23 cellular contexts compared by ENCODE assay signal in the genomic region with DNA sequence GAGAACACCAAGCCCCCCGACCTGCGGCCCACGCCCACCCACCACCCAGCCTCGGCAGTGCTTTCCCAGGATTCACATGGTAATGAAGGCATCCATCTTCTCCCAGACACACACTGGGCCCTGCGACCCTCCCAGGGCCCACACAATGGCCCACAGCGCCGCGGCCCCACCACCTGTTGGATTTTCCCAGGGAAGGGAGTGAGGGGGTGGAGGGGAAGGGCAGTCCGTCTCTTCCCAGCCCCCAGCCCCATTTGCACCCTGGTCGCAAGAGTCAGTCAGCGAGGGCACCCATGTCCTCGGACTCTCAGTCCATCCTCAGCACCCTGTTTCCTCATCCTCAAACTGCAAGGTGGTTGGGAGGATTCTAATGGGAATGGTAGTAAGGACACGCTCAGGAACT. TPM values are rescaled to one million over a fixed set of nuclear protein-coding genes. Genes with fewer than 3 reads are reported as not detected.
DNase-seq lines count a peak whose midpoint lies in the region; ATAC-seq, FAIRE-seq and TF ChIP-seq lines count a peak whose summit lies in the region.
"Had no signal": no experiment of that assay in that cellular context is flagged by ENCODE, and none has a peak within 500 bp of the region (broad histone marks: within the 10 kb centered on the region; RNA-seq: fewer than 3 reads in every experiment).

No MANE protein-coding gene starts in this region.

- TF ChIP-seq CTCF in HepG2 (CRISPR knock-in tag; IDR thresholded peaks at IDR 0.05) (no peak), right lobe of liver (IDR thresholded peaks at IDR 0.05) (no peak), Panc1 (IDR thresholded peaks at IDR 0.05) (no peak)

- TF ChIP-seq RAD21 in HepG2 (CRISPR knock-in tag; IDR thresholded peaks at IDR 0.05) = no peak

- H3K9me3 ChIP-seq in HepG2 (ENCODE audit: low read length) (no peaks in the 10 kb centered on the region), right lobe of liver (no peaks in the 10 kb centered on the region), Panc1 (ENCODE audit: control insufficient read depth, insufficient read depth, low read depth, low read length) (no peaks in the 10 kb centered on the region)

- H2AFZ ChIP-seq in HepG2 (ENCODE audit: low read length) = no peak overlapping the region

- CTCF ChIA-PET in HepG2 (lab: Yijun Ruan, JAX; ENCODE audit: low intra/inter-chr PET ratio, low total read pairs) = interaction anchor here (2.3 kb wide), 1 partner anchor 31 kb away, joined by 12 read pairs; no protein-coding TSS in a partner anchor
- CTCF ChIA-PET in Panc1 (lab: Charles Lee) = interaction anchor here (0.6 kb wide), 1 partner anchor 29 kb away, joined by 7 read pairs; no protein-coding TSS in a partner anchor

- no peak for TF ChIP-seq POLR2A in HepG2 (IDR thresholded peaks at IDR 0.05; ENCODE audit: insufficient read depth in 1 of 2, low read depth in 2 of 2, low read length in 2 of 2)
- TF ChIP-seq POLR2A in right lobe of liver (IDR thresholded peaks at IDR 0.05) = no peak

- no peak overlapping the region for H3K27ac ChIP-seq in HepG2 (ENCODE audit: extremely low read length, insufficient read depth, low read length)
- no peak overlapping the region for H3K27ac ChIP-seq in right lobe of liver
- H3K27ac ChIP-seq in Panc1 (ENCODE audit: low read length) = peak overlapping the region; percentile 21; the same call in 1 of the 2 replicates
- H3K27ac ChIP-seq in mesendoderm (ENCODE audit: low read depth, low read length) = no peak overlapping the region

- no peaks in the 10 kb centered on the region for H3K36me3 ChIP-seq in HepG2 (replicated peaks in 1 of 2; ENCODE audit: control insufficient read depth in 1 of 2, insufficient read depth in 2 of 2, low read length in 2 of 2)
- no peaks in the 10 kb centered on the region for H3K36me3 ChIP-seq in right lobe of liver
- no peaks in the 10 kb centered on the region for H3K36me3 ChIP-seq in Panc1 (ENCODE audit: control insufficient read depth, insufficient read depth, low read length)
- no peaks in the 10 kb centered on the region for H3K36me3 ChIP-seq in mesendoderm (ENCODE audit: control insufficient read depth, insufficient read depth, low read length)

- H3K9ac ChIP-seq in HepG2 (ENCODE audit: insufficient read depth, low read depth, low read length) (no peak overlapping the region), mesendoderm (ENCODE audit: low read length) (no peak overlapping the region)

- no peak overlapping the region for H2AK5ac ChIP-seq in mesendoderm (ENCODE audit: low read length)

- POLR2A ChIA-PET in HepG2 (lab: Yijun Ruan, JAX) (interaction anchor here (12.7 kb wide), 1 partner anchor 24 kb away, joined by 362 read pairs; a partner anchor contains a TSS), Panc1 (lab: Charles Lee) (no interaction called here)

- H2BK120ac ChIP-seq in mesendoderm (ENCODE audit: low read depth, low read length) = peak overlapping the region; percentile 8

- 93% methylated on average over 13 of the region's 13 CpGs for WGBS in HepG2 (ENCODE audit: low lambda C conversion rate)
- WGBS in right lobe of liver (ENCODE audit: insufficient coverage, low coverage, low lambda C conversion rate, missing lambda C conversion rate) = 86% methylated on average over 1 of the region's 13 CpGs
- no CpG with 5 or more reads among the region's 13 CpGs for WGBS in mesendoderm (ENCODE audit: extremely low coverage, insufficient coverage, low lambda C conversion rate)

- no peak for TF ChIP-seq EP300 in HepG2 (IDR thresholded peaks at IDR 0.05; ENCODE audit: low read depth in 2 of 2, low read length in 2 of 2)
- no peak for TF ChIP-seq EP300 in HepG2 (CRISPR knock-in tag; IDR thresholded peaks at IDR 0.05; ENCODE audit: borderline replicate concordance)

- no peak overlapping the region for H4K8ac ChIP-seq in mesendoderm (ENCODE audit: low read depth, low read length)

- no peaks in the 10 kb centered on the region for H4K20me1 ChIP-seq in HepG2 (ENCODE audit: insufficient read depth, low read length)

- H3K4me1 ChIP-seq in HepG2 (ENCODE audit: insufficient read depth, low read length) = peaks cover 22% of the 10 kb centered on the region
- no peaks in the 10 kb centered on the region for H3K4me1 ChIP-seq in right lobe of liver
- H3K4me1 ChIP-seq in Panc1 (ENCODE audit: control insufficient read depth, insufficient read depth, low read length) = peaks cover 15% of the 10 kb centered on the region
- H3K4me1 ChIP-seq in mesendoderm (ENCODE audit: control insufficient read depth, low read depth, low read length) = no peaks in the 10 kb centered on the region

- peak overlapping the region; percentile 75 for H3K18ac ChIP-seq in mesendoderm (ENCODE audit: low read length)

- ATAC-seq in HepG2 (no peak), right lobe of liver (no peak), Panc1 (no peak), HG03159 (IDR thresholded peaks at IDR 0.05; ENCODE audit: unreplicated experiment) (no peak)
- ATAC-seq: CD8-positive, alpha-beta T cell; Right ventricle myocardium inferior had no signal

- BruUV-seq in HepG2 (replicated peaks; lab: Mats Ljungman, UMichigan) (no TSS peak), Panc1 (replicated peaks; lab: Mats Ljungman, UMichigan) (no TSS peak)

- in situ Hi-C loops in HepG2 (cut with HindIII; ENCODE audit: extremely low pct_ligation_motif_present, low pct_unique_long_range_greater_than_20kb) = no loop called here
- in situ Hi-C loops in Panc1 (cut with HindIII; ENCODE audit: low pct_unique_long_range_greater_than_20kb, low sequenced_read_pairs) = no loop called here

- no peak for FAIRE-seq in HepG2 (lab: Jason Lieb, UNC)
- FAIRE-seq: G401.6 had no signal

- no peak overlapping the region for H3K23ac ChIP-seq in mesendoderm (ENCODE audit: low read length)

- H3K79me1 ChIP-seq in mesendoderm (ENCODE audit: low read length) = no peaks in the 10 kb centered on the region

- H3K4ac ChIP-seq in mesendoderm (ENCODE audit: low read depth, low read length) = peak overlapping the region; percentile 38

- H3K79me2 ChIP-seq in HepG2 (ENCODE audit: insufficient read depth, low read length) (no peaks in the 10 kb centered on the region), mesendoderm (ENCODE audit: control insufficient read depth, insufficient read depth, low read length) (no peaks in the 10 kb centered on the region)

- intact Hi-C loops in HepG2 (cut with micrococcal nuclease; ENCODE audit: unreplicated experiment) (no loop called here), right lobe of liver (cut with DNase I) (no loop called here), Panc1 (cut with micrococcal nuclease; ENCODE audit: unreplicated experiment) (no loop called here)

- DNase-seq in HepG2 (ENCODE audit: low spot score) (no peak), right lobe of liver (no peak), Panc1 (ENCODE audit: low read depth, low spot score) (no peak), mesendoderm (no peak), NCI-H2196 treated with DMSO at 0.1 percent for 48 hours (lab: John Stamatoyannopoulos, UW; ENCODE audit: unreplicated experiment) (no peak), NCI-H526 treated with DMSO at 0.1 percent for 48 hours (lab: John Stamatoyannopoulos, UW) (no peak), hypothalamus (lab: John Stamatoyannopoulos, UW) (no peak)
- DNase-seq: CD8-positive, alpha-beta T cell; DMS79 treated with DMSO at 0.1 percent for 48 hours; KG1; NCI-H1417 treated with DMSO at 0.1 percent for 48 hours; NCI-H1930; NCI-H2171; NCI-H82 had no signal

- no peaks in the 10 kb centered on the region for H3K27me3 ChIP-seq in HepG2 (ENCODE audit: control insufficient read depth in 1 of 2, insufficient read depth in 2 of 2, low read length in 2 of 2)
- no peaks in the 10 kb centered on the region for H3K27me3 ChIP-seq in right lobe of liver
- no peaks in the 10 kb centered on the region for H3K27me3 ChIP-seq in Panc1 (ENCODE audit: control insufficient read depth, insufficient read depth, low read length)
- H3K27me3 ChIP-seq in mesendoderm (ENCODE audit: insufficient read depth, low read length, poor library complexity) = no peaks in the 10 kb centered on the region

- H2BK5ac ChIP-seq in mesendoderm (ENCODE audit: low read length) = no peak overlapping the region

- H3K56ac ChIP-seq in mesendoderm (ENCODE audit: low read length) = peak overlapping the region; percentile 59

- H3K4me3 ChIP-seq in HepG2 (replicated peaks in 1 of 3; ENCODE audit: insufficient read depth in 1 of 3, low read depth in 2 of 3, low read length in 3 of 3) (no peak overlapping the region), right lobe of liver (no peak overlapping the region), Panc1 (ENCODE audit: low read depth in 2 of 2, low read length in 2 of 2) (no peak overlapping the region), mesendoderm (ENCODE audit: low read length) (no peak overlapping the region)
- H3K4me3 ChIP-seq: SK-N-MC had no signal

- H3K4me2 ChIP-seq in HepG2 (ENCODE audit: low read depth, low read length) (no peak overlapping the region), mesendoderm (ENCODE audit: low read length) (no peak overlapping the region)

- H2BK15ac ChIP-seq in mesendoderm (replicated peaks; ENCODE audit: low read depth) = no peak overlapping the region

- H4K5ac ChIP-seq in mesendoderm (ENCODE audit: low read length) = no peak overlapping the region

RNA-seq across cellular contexts. Expression of a gene that starts 23.7 kb away (rescaled TPM):
- total RNA-seq in HepG2 (2016; rRNA removed; fragmentation: Illumina TruSeq; extraction: Trizol) (315 and 419 TPM in 2 replicates), right lobe of liver (100 to 1,000 TPM in 2 of 6 experiments, 10 to 100 TPM in 4; 12.9 to 300 (median 35.0) TPM), Panc1 (2021; ENCODE audit: unreplicated experiment) (152 TPM)
- total RNA-seq in HepG2 (2016; cell fraction: cytosol; rRNA removed; fragmentation: Illumina TruSeq; extraction: Trizol; ENCODE audit: low read depth) = 421 and 422 TPM in 2 replicates
- total RNA-seq in HepG2 (2016; cell fraction: insoluble cytoplasmic fraction; rRNA removed; fragmentation: Illumina TruSeq; extraction: Trizol) = 297 and 421 TPM in 2 replicates
- 329 and 339 TPM in 2 replicates for total RNA-seq in HepG2 (2016; cell fraction: membrane; rRNA removed; fragmentation: Illumina TruSeq; extraction: Trizol)
- 273 and 295 TPM in 2 replicates for total RNA-seq in HepG2 (2016; cell fraction: nucleus; rRNA removed; fragmentation: Illumina TruSeq; extraction: Trizol)
- polyA plus RNA-seq in HepG2 (2011; rRNA removed) = 258 and 320 TPM in 2 replicates
- polyA plus RNA-seq in HepG2 (2011; cell fraction: cytosol; rRNA removed) = 494 and 1,223 TPM in 2 replicates
- polyA plus RNA-seq in HepG2 (2011; cell fraction: nucleus; rRNA removed) = 541 and 1,398 TPM in 2 replicates
- polyA plus RNA-seq in HepG2 (2012) = 119 and 147 TPM in 2 replicates
- 99.0 and 102 TPM in 2 replicates for polyA plus RNA-seq in HepG2 (2016; cell fraction: cytosol; fragmentation: Illumina TruSeq; extraction: Trizol; ENCODE audit: low read depth)
- 273 and 282 TPM in 2 replicates for polyA plus RNA-seq in HepG2 (2016; cell fraction: insoluble cytoplasmic fraction; fragmentation: Illumina TruSeq; extraction: Trizol; ENCODE audit: low read depth)
- 104 TPM in 2 replicates for polyA plus RNA-seq in HepG2 (2016; cell fraction: membrane; fragmentation: Illumina TruSeq; extraction: Trizol; ENCODE audit: low read depth)
- 496 and 499 TPM in 2 replicates for polyA plus RNA-seq in HepG2 (2016; cell fraction: nucleus; fragmentation: Illumina TruSeq; extraction: Trizol; ENCODE audit: insufficient read depth, low read depth)
- polyA minus RNA-seq in HepG2 (2011; rRNA and poly(A)+ RNA removed; ENCODE audit: low replicate concordance) = 259 and 709 TPM in 2 replicates
- polyA minus RNA-seq in HepG2 (2011; cell fraction: cytosol; rRNA and poly(A)+ RNA removed) = 242 and 434 TPM in 2 replicates
- 194 and 456 TPM in 2 replicates for polyA minus RNA-seq in HepG2 (2011; cell fraction: nucleus; rRNA and poly(A)+ RNA removed)
- polyA plus RNA-seq in Panc1 (2012; ENCODE audit: insufficient read length) = 185 TPM
- polyA plus RNA-seq in mesendoderm (2013, experiment 1 of 2) = 298 TPM
- polyA plus RNA-seq in mesendoderm (2013, experiment 2 of 2) = 282 TPM

RNA-seq across cellular contexts. Expression of a gene that starts 56.3 kb away (rescaled TPM):
- not detected in 2 replicates for total RNA-seq in HepG2 (2016; rRNA removed; fragmentation: Illumina TruSeq; extraction: Trizol)
- not detected in 2 replicates for total RNA-seq in HepG2 (2016; cell fraction: cytosol; rRNA removed; fragmentation: Illumina TruSeq; extraction: Trizol; ENCODE audit: low read depth)
- not detected in 2 replicates for total RNA-seq in HepG2 (2016; cell fraction: insoluble cytoplasmic fraction; rRNA removed; fragmentation: Illumina TruSeq; extraction: Trizol)
- total RNA-seq in HepG2 (2016; cell fraction: membrane; rRNA removed; fragmentation: Illumina TruSeq; extraction: Trizol) = not detected in 2 replicates
- total RNA-seq in HepG2 (2016; cell fraction: nucleus; rRNA removed; fragmentation: Illumina TruSeq; extraction: Trizol) = not detected in 2 replicates
- polyA plus RNA-seq in HepG2 (2011; rRNA removed) = 0.74 and 1.1 TPM in 2 replicates
- 0.97 and 1.4 TPM in 2 replicates for polyA plus RNA-seq in HepG2 (2011; cell fraction: cytosol; rRNA removed)
- 0.31 TPM in 1 of 2 replicates, not detected in the other for polyA plus RNA-seq in HepG2 (2011; cell fraction: nucleus; rRNA removed)
- polyA plus RNA-seq in HepG2 (2012) = 0.61 and 0.68 TPM in 2 replicates
- polyA plus RNA-seq in HepG2 (2016; cell fraction: cytosol; fragmentation: Illumina TruSeq; extraction: Trizol; ENCODE audit: low read depth) = not detected in 2 replicates
- polyA plus RNA-seq in HepG2 (2016; cell fraction: insoluble cytoplasmic fraction; fragmentation: Illumina TruSeq; extraction: Trizol; ENCODE audit: low read depth) = not detected in 2 replicates
- not detected in 2 replicates for polyA plus RNA-seq in HepG2 (2016; cell fraction: membrane; fragmentation: Illumina TruSeq; extraction: Trizol; ENCODE audit: low read depth)
- polyA plus RNA-seq in HepG2 (2016; cell fraction: nucleus; fragmentation: Illumina TruSeq; extraction: Trizol; ENCODE audit: insufficient read depth, low read depth) = not detected in 2 replicates
- polyA minus RNA-seq in HepG2 (2011; rRNA and poly(A)+ RNA removed; ENCODE audit: low replicate concordance) = not detected in 2 replicates
- polyA minus RNA-seq in HepG2 (2011; cell fraction: cytosol; rRNA and poly(A)+ RNA removed) = not detected in 2 replicates
- not detected in 2 replicates for polyA minus RNA-seq in HepG2 (2011; cell fraction: nucleus; rRNA and poly(A)+ RNA removed)
- total RNA-seq in right lobe of liver = not detected
- total RNA-seq in Panc1 (2021; ENCODE audit: unreplicated experiment) = not detected
- polyA plus RNA-seq in Panc1 (2012; ENCODE audit: insufficient read length) = not detected
- polyA plus RNA-seq in mesendoderm (2013, experiment 1 of 2) = 0.06 TPM
- polyA plus RNA-seq in mesendoderm (2013, experiment 2 of 2) = not detected
- total RNA-seq: A172; CD8-positive, alpha-beta T cell; H4; HT1080; NCI-H460 had no signal
- polyA plus RNA-seq: BJ had no signal
